Comparison of ENCODE assay signal across 1 cellular context in genomic region chr6:52417675-52418111, GRCh38.
TF ChIP-seq lines count a peak whose summit lies in the region.

No MANE protein-coding gene starts in this region.

TF ChIP-seq in WTC11, 78 proteins besides CTCF, POLR2A, EP300 and RAD21 (continued from another document):
- TF ChIP-seq PRDM15 (CRISPR knock-in tag; IDR thresholded peaks at IDR 0.05) (no peak), RORB (CRISPR knock-in tag; IDR thresholded peaks at IDR 0.05) (no peak), CDX4 (CRISPR knock-in tag; IDR thresholded peaks at IDR 0.05; ENCODE audit: borderline replicate concordance) (no peak), HMGA2 (CRISPR knock-in tag; IDR thresholded peaks at IDR 0.05) (no peak), PREB (CRISPR knock-in tag; IDR thresholded peaks at IDR 0.05; ENCODE audit: borderline replicate concordance) (no peak), ATF2 (CRISPR knock-in tag; IDR thresholded peaks at IDR 0.05; ENCODE audit: borderline replicate concordance, low read depth) (no peak), MAX (CRISPR knock-in tag; IDR thresholded peaks at IDR 0.05) (no peak), SOX15 (CRISPR knock-in tag; IDR thresholded peaks at IDR 0.05) (no peak), ERG (CRISPR knock-in tag; IDR thresholded peaks at IDR 0.05) (no peak), E2F5 (CRISPR knock-in tag; IDR thresholded peaks at IDR 0.05) (no peak)
